Comparison of ENCODE assay signal across 8 cellular contexts in genomic region chr1:165144757-165145397, GRCh38.
A peak's percentile ranks its signal among the peaks of the same experiment; 100 is the strongest.
DNase-seq lines count a peak whose midpoint lies in the region; ATAC-seq and TF ChIP-seq lines count a peak whose summit lies in the region.

No MANE protein-coding gene starts in this region.

- H3K4me1 Mint-ChIP-seq in activated T-cell treated with anti-CD3 and anti-CD28 coated beads, Interleukin-2, amount 50 U/mL, for 4 hours (ENCODE audit: low read depth), result peaks cover 2% of the 10 kb centered on the region
- H3K4me1 Mint-ChIP-seq in WTC11, result no peaks in the 10 kb centered on the region

- H3K27me3 ChIP-seq in osteoblast (ENCODE audit: insufficient read depth, low read length), result no peaks in the 10 kb centered on the region

- CTCF ChIA-PET in WTC11 (lab: Charles Lee), result interaction anchor here (0.6 to 2.4 kb wide), 24 partner anchors 9 to 1756 kb away, joined by 3 to 27 read pairs (median 4); partner anchors contain the start of gene LMX1A

- H2AFZ ChIP-seq in osteoblast (ENCODE audit: low read length), result no peak overlapping the region

- H3K4me3 Mint-ChIP-seq in activated T-cell treated with anti-CD3 and anti-CD28 coated beads, Interleukin-2, amount 50 U/mL, for 4 hours, result no peak overlapping the region
- H3K4me3 Mint-ChIP-seq in WTC11, result no peak overlapping the region

- ATAC-seq in activated T-cell treated with anti-CD3 and anti-CD28 coated beads, Interleukin-2, amount 50 U/mL, for 4 hours, result no peak
- peak; percentile 67 for ATAC-seq in HG02623 (IDR thresholded peaks at IDR 0.05; ENCODE audit: unreplicated experiment)
- ATAC-seq in WTC11, result peak; percentile 90
- no peak for ATAC-seq in HG03280 (IDR thresholded peaks at IDR 0.05; ENCODE audit: unreplicated experiment)

- H3K4me2 ChIP-seq in osteoblast (ENCODE audit: insufficient read depth, low read length), result no peak overlapping the region

- H3K27ac Mint-ChIP-seq in WTC11, result no peak overlapping the region

- no peaks in the 10 kb centered on the region for H3K36me3 ChIP-seq in osteoblast (ENCODE audit: insufficient read depth, low read length)

- no peak for TF ChIP-seq CTCF in WTC11 (IDR thresholded peaks at IDR 0.05)
- peak; percentile 88 for TF ChIP-seq CTCF in osteoblast (IDR thresholded peaks at IDR 0.05; ENCODE audit: extremely low read depth, low read depth, low read length)

- H3K79me2 ChIP-seq in osteoblast (ENCODE audit: insufficient read depth, low read length), result no peaks in the 10 kb centered on the region

- no peaks in the 10 kb centered on the region for H4K20me1 ChIP-seq in osteoblast (ENCODE audit: insufficient read depth, low read length)

- POLR2A ChIA-PET in WTC11 (lab: Charles Lee), result no interaction called here

- peaks cover 2% of the 10 kb centered on the region for H3K27me3 Mint-ChIP-seq in activated T-cell treated with anti-CD3 and anti-CD28 coated beads, Interleukin-2, amount 50 U/mL, for 4 hours (ENCODE audit: low read depth)
- peaks cover 29% of the 10 kb centered on the region for H3K27me3 Mint-ChIP-seq in WTC11 (ENCODE audit: low read depth)

- H3K9me3 ChIP-seq in osteoblast (ENCODE audit: low read depth, low read length), result no peaks in the 10 kb centered on the region

- no peak overlapping the region for H3K4me3 ChIP-seq in osteoblast (ENCODE audit: insufficient read depth, low read length)

- DNase-seq in activated T-cell treated with anti-CD3 and anti-CD28 coated beads for 48 hours (ENCODE audit: low read depth), result peak; percentile 23
- no peak for DNase-seq in activated T-cell treated with anti-CD3 and anti-CD28 coated beads, Interleukin-2, amount 50 U/mL, for 4 hours
- DNase-seq in NCI-H1930 (lab: John Stamatoyannopoulos, UW), result peak; percentile 14 to 34
- DNase-seq in WTC11 (ENCODE audit: low spot score), result peak; percentile 71
- DNase-seq in fibroblast of the conjunctiva (ENCODE audit: low read depth), result peak; percentile 17
- DNase-seq in osteoblast (ENCODE audit: insufficient read length, low spot score, missing footprints), result no peak

- no peaks in the 10 kb centered on the region for H3K36me3 Mint-ChIP-seq in activated T-cell treated with anti-CD3 and anti-CD28 coated beads, Interleukin-2, amount 50 U/mL, for 4 hours (ENCODE audit: insufficient read depth)
- no peaks in the 10 kb centered on the region for H3K36me3 Mint-ChIP-seq in WTC11

- no peak overlapping the region for H3K27ac ChIP-seq in osteoblast (ENCODE audit: low read depth, low read length)

- H3K9me3 Mint-ChIP-seq in activated T-cell treated with anti-CD3 and anti-CD28 coated beads, Interleukin-2, amount 50 U/mL, for 4 hours, result no peaks in the 10 kb centered on the region
- no peaks in the 10 kb centered on the region for H3K9me3 Mint-ChIP-seq in WTC11

- no peaks in the 10 kb centered on the region for H3K4me1 ChIP-seq in osteoblast (ENCODE audit: insufficient read depth, low read length)

TF ChIP-seq in WTC11, 78 proteins besides CTCF, POLR2A, EP300 and RAD21:
- TF ChIP-seq, protein P1, sequence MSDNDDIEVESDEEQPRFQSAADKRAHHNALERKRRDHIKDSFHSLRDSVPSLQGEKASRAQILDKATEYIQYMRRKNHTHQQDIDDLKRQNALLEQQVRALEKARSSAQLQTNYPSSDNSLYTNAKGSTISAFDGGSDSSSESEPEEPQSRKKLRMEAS (CRISPR knock-in tag; IDR thresholded peaks at IDR 0.05), result peak; percentile 51; the same call in 1 of the 2 replicates
- no peak for TF ChIP-seq SP1 (CRISPR knock-in tag; conservative IDR thresholded peaks at IDR 0.05)

Comparison
In these comparisons a context has a peak if more than half of its experiments do, and no peak if none do; other contexts are left out.
1. DNase-seq: peak in activated T-cell treated with anti-CD3 and anti-CD28 coated beads for 48 hours (single experiment), NCI-H1930 (2 of 2), WTC11 (single experiment) and fibroblast of the conjunctiva (single experiment); none in activated T-cell treated with anti-CD3 and anti-CD28 coated beads, Interleukin-2, amount 50 U/mL, for 4 hours (single experiment) and osteoblast (single experiment).
2. ATAC-seq: peak in HG02623 (single experiment) and WTC11 (single experiment); none in activated T-cell treated with anti-CD3 and anti-CD28 coated beads, Interleukin-2, amount 50 U/mL, for 4 hours (0 of 2) and HG03280 (single experiment).